Comparison of ENCODE assay signal across 10 cellular contexts in the genomic region with DNA sequence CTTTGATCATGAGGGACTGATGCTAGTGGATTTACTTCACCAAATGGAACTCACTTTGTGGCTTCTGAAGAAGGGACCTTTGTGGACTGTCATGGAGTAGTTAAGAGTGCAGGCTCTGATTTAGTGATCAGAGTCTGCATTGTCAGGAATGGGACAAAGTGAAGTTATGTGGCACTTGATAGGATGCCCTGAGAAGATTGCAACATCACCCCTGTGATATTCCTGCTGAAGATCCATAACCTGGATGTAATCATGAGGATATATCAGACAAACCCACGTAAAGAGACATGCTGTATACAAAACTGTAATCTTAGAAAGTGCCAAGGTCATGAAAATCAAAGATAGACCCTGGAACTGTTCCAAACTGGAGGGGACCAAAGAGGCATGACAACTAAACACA. TPM values are rescaled to one million over a fixed set of nuclear protein-coding genes. Genes with fewer than 3 reads are reported as not detected.
DNase-seq lines count a peak whose midpoint lies in the region; ATAC-seq, FAIRE-seq and TF ChIP-seq lines count a peak whose summit lies in the region.
"Had no signal": no experiment of that assay in that cellular context is flagged by ENCODE, and none has a peak within 500 bp of the region (broad histone marks: within the 10 kb centered on the region; RNA-seq: fewer than 3 reads in every experiment).

No MANE protein-coding gene starts in this region.

- no peak for TF ChIP-seq CTCF in A549 (IDR thresholded peaks at IDR 0.05)

- no peak for ATAC-seq in A549

- CTCF ChIA-PET in A549 (lab: Yijun Ruan, JAX), result interaction anchor here (0.6 to 1.1 kb wide), 3 partner anchors 11 to 152 kb away, joined by 3 to 5 read pairs (median 3); no protein-coding TSS in a partner anchor
- CTCF ChIA-PET in activated CD4-positive, alpha-beta memory T cell treated with anti-CD3 and anti-CD28 coated beads, Interleukin-2, amount 10 ng/mL, durations not matched to agents 7 days and 5 days (lab: Charles Lee), result interaction anchor here (0.6 to 5.8 kb wide), 3 partner anchors 11 to 149 kb away, joined by 3 to 38 read pairs (median 8); a partner anchor contains a TSS

- TF ChIP-seq POLR2A in A549 (IDR thresholded peaks at IDR 0.05; ENCODE audit: low read length), result no peak

- H3K9me3 ChIP-seq in A549 (no peaks in the 10 kb centered on the region), ES-I3 (ENCODE audit: control insufficient read depth, insufficient read depth, low read length) (no peaks in the 10 kb centered on the region)

- peaks cover 24% of the 10 kb centered on the region for H3K36me3 Mint-ChIP-seq in activated CD4-positive, alpha-beta memory T cell treated with anti-CD3 and anti-CD28 coated beads, Interleukin-2, amount 10 ng/mL, durations not matched to agents 7 days and 5 days (ENCODE audit: low read depth)
- H3K36me3 Mint-ChIP-seq in immature natural killer cell, result peaks cover 10 to 15% (median 11%) of the 10 kb centered on the region in 3 donors

- TF ChIP-seq RAD21 in A549 (conservative IDR thresholded peaks at IDR 0.05 in 1 of 2, IDR thresholded peaks at IDR 0.05 in 1 of 2), result no peak

- H3K27ac ChIP-seq in A549, result no peak overlapping the region; a peak in 1 of 6 replicates

- no peaks in the 10 kb centered on the region for H3K9me3 Mint-ChIP-seq in activated CD4-positive, alpha-beta memory T cell treated with anti-CD3 and anti-CD28 coated beads, Interleukin-2, amount 10 ng/mL, durations not matched to agents 7 days and 5 days
- H3K9me3 Mint-ChIP-seq in immature natural killer cell, result no peaks in the 10 kb centered on the region

- DNase-seq in A549 (ENCODE audit: low read depth in 1 of 2, low spot score in 1 of 2), result no peak
- no peak for DNase-seq in activated CD4-positive, alpha-beta memory T cell treated with anti-CD3 and anti-CD28 coated beads, Interleukin-2, amount 10 ng/mL, durations not matched to agents 7 days and 5 days
- no peak for DNase-seq in immature natural killer cell
- DNase-seq in NCI-H510A treated with DMSO at 0.1 percent for 48 hours (lab: John Stamatoyannopoulos, UW), result no peak
- DNase-seq in SW 1271 (lab: John Stamatoyannopoulos, UW), result no peak
- DNase-seq in HT-29 (ENCODE audit: low spot score), result no peak
- DNase-seq in stimulated activated CD4-positive, alpha-beta T cell treated with anti-CD3 and anti-CD28 coated beads, Interleukin-1b, Interleukin-23, amount 100 ng/mL, for 48 hours, result no peak
- DNase-seq: activated CD8-positive, alpha-beta memory T cell treated with anti-CD3 and anti-CD28 coated beads for 24 hours; stimulated activated CD4-positive, alpha-beta T cell treated with anti-CD3 and anti-CD28 coated beads, Interleukin-12 subunit alpha, Interleukin-12 subunit beta, amount 100 ng/mL, for 4 hours had no signal

- no peak overlapping the region for H3K4me3 ChIP-seq in A549

- H3K9ac ChIP-seq in ES-I3 (ENCODE audit: low read depth, low read length), result peak overlapping the region; percentile 18; the same call in 1 of the 2 replicates

- peak overlapping the region; percentile 100 for H3K4me3 Mint-ChIP-seq in activated CD4-positive, alpha-beta memory T cell treated with anti-CD3 and anti-CD28 coated beads, Interleukin-2, amount 10 ng/mL, durations not matched to agents 7 days and 5 days
- H3K4me3 Mint-ChIP-seq in immature natural killer cell, result peak overlapping the region in 4 of 5 donors; percentile 98 to 100 (median 99)

- 0 out of 2 replicates have a peak, but pooled peaks cover 7% of the 10 kb centered on the region for H3K36me3 ChIP-seq in ES-I3 (ENCODE audit: insufficient read depth, low read length)

- peak overlapping the region; percentile 94 for H3K4me2 ChIP-seq in A549

- FAIRE-seq in A549 (lab: Jason Lieb, UNC), result no peak

- POLR2A ChIA-PET in A549 (lab: Yijun Ruan, JAX), result no interaction called here
- POLR2A ChIA-PET in activated CD4-positive, alpha-beta memory T cell treated with anti-CD3 and anti-CD28 coated beads, Interleukin-2, amount 10 ng/mL, durations not matched to agents 7 days and 5 days (lab: Charles Lee), result interaction anchor here (1.4 to 5.0 kb wide), 5 partner anchors 9 to 160 kb away, joined by 3 to 25 read pairs (median 7); a partner anchor contains a TSS

- peaks cover 24% of the 10 kb centered on the region; the same call in 2 of the 3 replicates for H3K4me1 ChIP-seq in A549
- H3K4me1 ChIP-seq in ES-I3 (ENCODE audit: insufficient read depth, low read length), result peaks cover 4% of the 10 kb centered on the region

- 80% methylated on average over 1 of the region's 1 CpG for WGBS in A549 (ENCODE audit: missing lambda C conversion rate)

- TF ChIP-seq EP300 in A549 (IDR thresholded peaks at IDR 0.05), result no peak

- H3K27ac Mint-ChIP-seq in activated CD4-positive, alpha-beta memory T cell treated with anti-CD3 and anti-CD28 coated beads, Interleukin-2, amount 10 ng/mL, durations not matched to agents 7 days and 5 days, result no peak overlapping the region
- peak overlapping the region in 3 of 6 donors; percentile 70 to 99 (median 83) for H3K27ac Mint-ChIP-seq in immature natural killer cell

- H3K27me3 Mint-ChIP-seq in activated CD4-positive, alpha-beta memory T cell treated with anti-CD3 and anti-CD28 coated beads, Interleukin-2, amount 10 ng/mL, durations not matched to agents 7 days and 5 days, result no peaks in the 10 kb centered on the region
- H3K27me3 Mint-ChIP-seq in immature natural killer cell (ENCODE audit: low read depth in 3 of 3), result peaks cover 0 to 18% (median 4%) of the 10 kb centered on the region in 3 donors

- peaks cover 52% of the 10 kb centered on the region for H3K4me1 Mint-ChIP-seq in activated CD4-positive, alpha-beta memory T cell treated with anti-CD3 and anti-CD28 coated beads, Interleukin-2, amount 10 ng/mL, durations not matched to agents 7 days and 5 days
- H3K4me1 Mint-ChIP-seq in immature natural killer cell, result peaks cover 44 to 61% of the 10 kb centered on the region in 2 donors

TF ChIP-seq in A549, 52 proteins besides CTCF, POLR2A, EP300 and RAD21 (continues in another document):
- TF ChIP-seq, protein P1, sequence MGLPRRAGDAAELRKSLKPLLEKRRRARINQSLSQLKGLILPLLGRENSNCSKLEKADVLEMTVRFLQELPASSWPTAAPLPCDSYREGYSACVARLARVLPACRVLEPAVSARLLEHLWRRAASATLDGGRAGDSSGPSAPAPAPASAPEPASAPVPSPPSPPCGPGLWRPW (IDR thresholded peaks at IDR 0.05), result no peak
- no peak for TF ChIP-seq ZSCAN20 (CRISPR knock-in tag; IDR thresholded peaks at IDR 0.05)
- TF ChIP-seq KDM1A (IDR thresholded peaks at IDR 0.05; ENCODE audit: low read depth), result no peak
- TF ChIP-seq BHLHE40 (IDR thresholded peaks at IDR 0.05; ENCODE audit: low read depth, low read length), result no peak
- no peak for TF ChIP-seq ZC3H11A (IDR thresholded peaks at IDR 0.05)
- no peak for TF ChIP-seq FOSL2 (IDR thresholded peaks at IDR 0.05)
- TF ChIP-seq FOSL2 (CRISPR knock-in tag; IDR thresholded peaks at IDR 0.05), result no peak
- TF ChIP-seq TP53 (CRISPR knock-in tag; IDR thresholded peaks at IDR 0.05), result no peak
- TF ChIP-seq MAFK (IDR thresholded peaks at IDR 0.05; ENCODE audit: partially characterized antibody), result no peak
- TF ChIP-seq, protein P2, sequence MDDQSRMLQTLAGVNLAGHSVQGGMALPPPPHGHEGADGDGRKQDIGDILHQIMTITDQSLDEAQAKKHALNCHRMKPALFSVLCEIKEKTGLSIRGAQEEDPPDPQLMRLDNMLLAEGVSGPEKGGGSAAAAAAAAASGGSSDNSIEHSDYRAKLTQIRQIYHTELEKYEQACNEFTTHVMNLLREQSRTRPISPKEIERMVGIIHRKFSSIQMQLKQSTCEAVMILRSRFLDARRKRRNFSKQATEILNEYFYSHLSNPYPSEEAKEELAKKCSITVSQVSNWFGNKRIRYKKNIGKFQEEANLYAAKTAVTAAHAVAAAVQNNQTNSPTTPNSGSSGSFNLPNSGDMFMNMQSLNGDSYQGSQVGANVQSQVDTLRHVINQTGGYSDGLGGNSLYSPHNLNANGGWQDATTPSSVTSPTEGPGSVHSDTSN (IDR thresholded peaks at IDR 0.05), result no peak
- no peak for TF ChIP-seq RNF2 (IDR thresholded peaks at IDR 0.05; ENCODE audit: borderline replicate concordance, low read depth)
- no peak for TF ChIP-seq HOXB13 (CRISPR knock-in tag; IDR thresholded peaks at IDR 0.05; ENCODE audit: low read depth)
- no peak for TF ChIP-seq JUN (IDR thresholded peaks at IDR 0.05)

RNA-seq across cellular contexts. Expression of a gene that starts 1.6 kb away (rescaled TPM):
- polyA plus RNA-seq in A549 (2011; rRNA removed) (26.8 and 28.8 TPM in 2 replicates), A549 (2017; fragmentation: RNase III; extraction: RNeasy Plus Mini Kit Qiagen cat#74134 plus additional on column Dnase treatment) (18.5 to 21.1 TPM (median 20.7 TPM) in 3 replicates), immature natural killer cell (10 to 100 TPM; 16.3 to 59.9 (median 18.0) TPM)
- 16.2 and 19.4 TPM in 2 replicates for polyA plus RNA-seq in A549 (2012; cell fraction: cytosol; rRNA removed)
- polyA plus RNA-seq in A549 (2012; cell fraction: nucleus; rRNA removed), result 37.9 and 40.4 TPM in 2 replicates
- 35.0 and 35.2 TPM in 2 replicates for polyA minus RNA-seq in A549 (2011; rRNA and poly(A)+ RNA removed)
- total RNA-seq in activated CD4-positive, alpha-beta memory T cell treated with anti-CD3 and anti-CD28 coated beads, Interleukin-2, amount 10 ng/mL, durations not matched to agents 7 days and 5 days, result 10 to 100 TPM; 50.8 to 55.5 TPM
- 17.9 and 19.4 TPM in 2 replicates for total RNA-seq in HT-29 (2014; rRNA removed; shearing (Covaris generic))

RNA-seq across cellular contexts. Expression of a gene that starts 30.2 kb away (rescaled TPM):
- polyA plus RNA-seq in A549 (2011; rRNA removed) (36.4 and 38.4 TPM in 2 replicates), A549 (2017; fragmentation: RNase III; extraction: RNeasy Plus Mini Kit Qiagen cat#74134 plus additional on column Dnase treatment) (13.1 to 14.2 TPM (median 14.1 TPM) in 3 replicates), immature natural killer cell (10 to 100 TPM; 17.5 to 34.3 (median 27.6) TPM)
- 12.5 and 13.6 TPM in 2 replicates for polyA plus RNA-seq in A549 (2012; cell fraction: cytosol; rRNA removed)
- 3.3 and 5.4 TPM in 2 replicates for polyA plus RNA-seq in A549 (2012; cell fraction: nucleus; rRNA removed)
- 14.3 and 15.1 TPM in 2 replicates for polyA minus RNA-seq in A549 (2011; rRNA and poly(A)+ RNA removed)
- total RNA-seq in activated CD4-positive, alpha-beta memory T cell treated with anti-CD3 and anti-CD28 coated beads, Interleukin-2, amount 10 ng/mL, durations not matched to agents 7 days and 5 days, result 10 to 100 TPM; 17.5 TPM
- total RNA-seq in HT-29 (2014; rRNA removed; shearing (Covaris generic)), result 7.3 and 11.4 TPM in 2 replicates

RNA-seq across cellular contexts. Expression of a gene that starts 30.3 kb away (rescaled TPM):
- 25.7 and 30.2 TPM in 2 replicates for polyA plus RNA-seq in A549 (2011; rRNA removed)
- 13.8 and 16.7 TPM in 2 replicates for polyA plus RNA-seq in A549 (2012; cell fraction: cytosol; rRNA removed)
- polyA plus RNA-seq in A549 (2012; cell fraction: nucleus; rRNA removed), result 35.8 and 38.4 TPM in 2 replicates
- 10.8 to 12.7 TPM (median 11.8 TPM) in 3 replicates for polyA plus RNA-seq in A549 (2017; fragmentation: RNase III; extraction: RNeasy Plus Mini Kit Qiagen cat#74134 plus additional on column Dnase treatment)
- polyA minus RNA-seq in A549 (2011; rRNA and poly(A)+ RNA removed), result 20.1 and 33.3 TPM in 2 replicates
- total RNA-seq in activated CD4-positive, alpha-beta memory T cell treated with anti-CD3 and anti-CD28 coated beads, Interleukin-2, amount 10 ng/mL, durations not matched to agents 7 days and 5 days, result 10 to 100 TPM; 37.3 to 37.6 TPM
- 10 to 100 TPM in 1 of 3 donors, 1 to 10 TPM in 2; 5.0 to 13.3 (median 8.2) TPM for polyA plus RNA-seq in immature natural killer cell
- total RNA-seq in HT-29 (2014; rRNA removed; shearing (Covaris generic)), result 24.3 and 26.6 TPM in 2 replicates
